16 cellular contexts compared by ENCODE assay signal in genomic region chr16:77913738-77914263, GRCh38.
A peak's percentile ranks its signal among the peaks of the same experiment; 100 is the strongest.
DNase-seq lines count a peak whose midpoint lies in the region; ATAC-seq, FAIRE-seq and TF ChIP-seq lines count a peak whose summit lies in the region.
"Had no signal": no experiment of that assay in that cellular context is flagged by ENCODE, and none has a peak within 500 bp of the region (broad histone marks: within the 10 kb centered on the region; RNA-seq: fewer than 3 reads in every experiment).

No MANE protein-coding gene starts in this region.

- H3K4me1 Mint-ChIP-seq in WTC11 = peaks cover 46% of the 10 kb centered on the region

- POLR2A ChIA-PET in WTC11 (lab: Charles Lee) = no interaction called here

- no peaks in the 10 kb centered on the region for H3K36me3 Mint-ChIP-seq in WTC11

- H3K4me3 ChIP-seq in GM23248 (no peak overlapping the region), neuronal stem cell (ENCODE audit: low read length in 2 of 2) (no peak overlapping the region)

- H3F3A ChIP-seq in GM23248 (ENCODE audit: insufficient read depth) = no peaks in the 10 kb centered on the region

- no peaks in the 10 kb centered on the region for H3K9me3 ChIP-seq in GM23248 (ENCODE audit: low read depth)
- H3K9me3 ChIP-seq in neuronal stem cell (replicated peaks in 1 of 2; ENCODE audit: control insufficient read depth in 2 of 2, insufficient read depth in 1 of 2, low read depth in 1 of 2, low read length in 2 of 2) = no peaks in the 10 kb centered on the region

- H3K14ac ChIP-seq in neuronal stem cell (ENCODE audit: low read length) = no peak overlapping the region

- H4K8ac ChIP-seq in neuronal stem cell (ENCODE audit: low read depth, low read length) = no peak overlapping the region

- no peak overlapping the region for H2BK5ac ChIP-seq in neuronal stem cell (ENCODE audit: low read length)

- H3K23ac ChIP-seq in neuronal stem cell (ENCODE audit: low read depth, low read length, poor library complexity) = no peak overlapping the region

- H3K18ac ChIP-seq in neuronal stem cell (ENCODE audit: low read length) = no peak overlapping the region

- H3K27me3 ChIP-seq in GM23248 (replicated peaks; ENCODE audit: insufficient read depth) (no peaks in the 10 kb centered on the region), neuronal stem cell (ENCODE audit: control insufficient read depth in 3 of 3, insufficient read depth in 3 of 3, low read depth in 1 of 3, low read length in 3 of 3) (no peaks in the 10 kb centered on the region)

- peak; percentile 6 for FAIRE-seq in frontal cortex (lab: Jason Lieb, UNC)
- FAIRE-seq: HepG2 had no signal

- no peaks in the 10 kb centered on the region for H3K4me1 ChIP-seq in GM23248 (ENCODE audit: insufficient read depth)
- peaks cover 5 to 21% of the 10 kb centered on the region in 2 donors for H3K4me1 ChIP-seq in neuronal stem cell (ENCODE audit: control insufficient read depth in 2 of 2, insufficient read depth in 1 of 2, low read depth in 1 of 2, low read length in 2 of 2)

- no peak overlapping the region for H4K91ac ChIP-seq in neuronal stem cell (ENCODE audit: low read depth, low read length, poor library complexity)

- no peaks in the 10 kb centered on the region for H4K20me1 ChIP-seq in GM23248 (ENCODE audit: insufficient read depth)

- H3K27me3 Mint-ChIP-seq in WTC11 (ENCODE audit: low read depth) = no peaks in the 10 kb centered on the region

- H2AK5ac ChIP-seq in neuronal stem cell (ENCODE audit: low read depth, low read length) = no peak overlapping the region

- no peaks in the 10 kb centered on the region for H3K36me3 ChIP-seq in GM23248 (ENCODE audit: low read depth)
- no peaks in the 10 kb centered on the region for H3K36me3 ChIP-seq in neuronal stem cell (replicated peaks in 1 of 2; ENCODE audit: control insufficient read depth in 2 of 2, insufficient read depth in 2 of 2, low read length in 2 of 2)

- H2AFZ ChIP-seq in GM23248 (no peak overlapping the region), neuronal stem cell (ENCODE audit: low read length) (peak overlapping the region; percentile 50)

- no peaks in the 10 kb centered on the region for H3K9me2 ChIP-seq in GM23248 (ENCODE audit: insufficient read depth)

- no peak overlapping the region for H3K9ac ChIP-seq in GM23248
- H3K9ac ChIP-seq in neuronal stem cell (ENCODE audit: low read depth, low read length, poor library complexity) = no peak overlapping the region

- CTCF ChIA-PET in WTC11 (lab: Charles Lee) = no interaction called here

- TF ChIP-seq CTCF in WTC11 (IDR thresholded peaks at IDR 0.05) = no peak
- no peak for TF ChIP-seq CTCF in omental fat pad (IDR thresholded peaks at IDR 0.05)

- H3K79me1 ChIP-seq in neuronal stem cell (ENCODE audit: low read depth, low read length) = no peaks in the 10 kb centered on the region

- 21 to 29% methylated on average over 2 of the region's 2 CpGs for WGBS in GM23248 (ENCODE audit: low coverage in 1 of 2, low lambda C conversion rate in 2 of 2, missing lambda C conversion rate in 2 of 2), 2 experiments
- no CpG with 5 or more reads among the region's 2 CpGs for WGBS in neuronal stem cell (ENCODE audit: extremely low coverage in 2 of 2, insufficient read length in 2 of 2, insufficient replicate concordance in 1 of 2), 2 donors

- no peak overlapping the region for H3K4me2 ChIP-seq in GM23248 (ENCODE audit: unreplicated experiment)
- H3K4me2 ChIP-seq in neuronal stem cell (ENCODE audit: insufficient read depth, low read length, poor library complexity, severe bottlenecking) = no peak overlapping the region

- no peaks in the 10 kb centered on the region for H3K9me3 Mint-ChIP-seq in WTC11

- no peaks in the 10 kb centered on the region for H3K79me2 ChIP-seq in GM23248 (ENCODE audit: insufficient read depth)

- no peak overlapping the region for H2BK15ac ChIP-seq in neuronal stem cell (ENCODE audit: low read length)

- in situ Hi-C loops in GM23248 (cut with MboI) = no loop called here

- H3K27ac Mint-ChIP-seq in WTC11 = no peak overlapping the region

- no peak overlapping the region for H2BK12ac ChIP-seq in neuronal stem cell (ENCODE audit: low read length)

- no peak overlapping the region for H3K4ac ChIP-seq in neuronal stem cell (ENCODE audit: low read length)

- ATAC-seq in WTC11 = no peak
- no peak for ATAC-seq in GM21528 (IDR thresholded peaks at IDR 0.05; ENCODE audit: low FRiP score, unreplicated experiment)
- no peak for ATAC-seq in omental fat pad (ENCODE audit: low FRiP score)
- ATAC-seq: HepG2 had no signal

- peak; percentile 42 for DNase-seq in GM23248
- DNase-seq in WTC11 (ENCODE audit: low spot score) = no peak
- DNase-seq in frontal cortex (ENCODE audit: low spot score in 2 of 2) = peak in 1 of 2 donors; percentile 12
- no peak for DNase-seq in neuronal stem cell (ENCODE audit: low spot score)
- DNase-seq in NCI-H345 (lab: John Stamatoyannopoulos, UW) = no peak
- DNase-seq in omental fat pad (ENCODE audit: low spot score) = no peak
- DNase-seq: DND-41, KG1, MV-4-11, NCI-H187, NCI-H2227 treated with DMSO at 0.1 percent for 48 hours, NCI-H524 treated with DMSO at 0.1 percent for 48 hours, SHP77 had no signal

- no peak overlapping the region for H3K4me3 Mint-ChIP-seq in WTC11

- no peak overlapping the region for H3K27ac ChIP-seq in GM23248
- H3K27ac ChIP-seq in neuronal stem cell (replicated peaks; ENCODE audit: low read length) = no peak overlapping the region
- H3K27ac ChIP-seq: C4-2B had no signal

- no peak overlapping the region for H2BK120ac ChIP-seq in neuronal stem cell (ENCODE audit: low read depth, low read length)

TF ChIP-seq in WTC11, 78 proteins besides CTCF, POLR2A, EP300 and RAD21:
- TF ChIP-seq HMGA2 (CRISPR knock-in tag; IDR thresholded peaks at IDR 0.05) (peak; percentile 41; the same call in 1 of the 2 replicates), MYBL2 (CRISPR knock-in tag; IDR thresholded peaks at IDR 0.05) (no peak), ZNF416 (CRISPR knock-in tag; IDR thresholded peaks at IDR 0.05) (no peak), CREB1 (CRISPR knock-in tag; IDR thresholded peaks at IDR 0.05) (no peak), ATF6 (CRISPR knock-in tag; IDR thresholded peaks at IDR 0.05) (no peak), ZNF425 (CRISPR knock-in tag; conservative IDR thresholded peaks at IDR 0.05) (no peak)
TF ChIP-seq in WTC11: peak in this region for 1.
